Comparison of ENCODE assay signal across 16 cellular contexts in the genomic region with DNA sequence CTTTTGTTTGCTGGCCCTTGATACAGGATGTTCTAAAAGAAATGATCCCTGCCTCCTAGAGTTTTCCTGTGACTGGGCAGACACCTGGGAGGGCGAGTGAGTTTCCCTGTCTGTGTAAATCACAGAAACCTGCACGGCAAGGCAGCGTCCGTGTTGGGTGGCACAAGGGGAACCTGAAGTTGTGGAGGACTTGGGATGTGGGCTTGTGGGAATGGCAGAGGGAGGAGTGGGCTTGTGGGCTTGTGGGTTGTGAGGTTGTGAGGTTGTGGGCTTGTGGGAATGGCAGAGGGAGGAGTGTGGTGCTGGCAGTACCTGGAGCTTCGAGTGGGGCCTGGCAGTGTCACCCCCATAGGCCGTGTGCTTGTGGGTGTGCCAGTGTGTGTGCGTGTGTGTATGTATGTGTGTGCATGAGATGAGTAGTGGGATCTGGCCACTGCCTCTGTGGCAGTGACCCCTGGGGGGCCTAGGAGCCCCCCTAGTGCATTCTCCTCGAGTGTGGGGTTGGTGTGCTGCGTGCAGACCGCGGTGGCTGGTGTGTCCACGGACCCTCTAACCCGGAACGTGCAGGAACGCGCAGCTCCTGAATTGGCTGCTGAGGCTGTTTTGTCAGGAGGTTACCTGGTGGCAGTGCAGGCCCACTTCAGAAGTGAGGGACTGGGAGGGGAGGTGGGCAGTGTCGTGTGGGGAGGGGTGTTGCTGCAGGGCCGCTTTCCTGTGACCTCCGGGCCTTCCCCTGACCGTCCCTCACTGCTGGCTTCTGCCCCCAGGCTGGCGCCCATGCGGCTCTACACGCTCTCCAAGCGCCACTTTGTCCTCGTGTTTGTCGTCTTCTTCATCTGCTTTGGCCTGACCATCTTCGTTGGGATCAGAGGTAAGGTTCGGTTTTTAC. TPM values are rescaled to one million over a fixed set of nuclear protein-coding genes. Genes with fewer than 3 reads are reported as not detected.
DNase-seq lines count a peak whose midpoint lies in the region; ATAC-seq and TF ChIP-seq lines count a peak whose summit lies in the region.
"Had no signal": no experiment of that assay in that cellular context is flagged by ENCODE, and none has a peak within 500 bp of the region (broad histone marks: within the 10 kb centered on the region; RNA-seq: fewer than 3 reads in every experiment).

No MANE protein-coding gene starts in this region.

- H3K9me3 ChIP-seq in BLaER1 treated with 17β-estradiol and CSF1 and Interleukin-3, amounts not matched to agents 10 nM and 100 nM (replicated peaks in 1 of 11): peaks cover 0 to 21% (median 8%) of the 10 kb centered on the region in 11 experiments; a peak in 14 of 22 replicates
- H3K9me3 ChIP-seq: HAP-1 had no signal

- H3K36me3 Mint-ChIP-seq in GM23338 (ENCODE audit: low read depth): peaks cover 23% of the 10 kb centered on the region
- H3K36me3 Mint-ChIP-seq in naive B cell: peaks cover 24% of the 10 kb centered on the region in 2 donors

- H3K9me3 Mint-ChIP-seq in GM23338 (no peaks in the 10 kb centered on the region; the same call in 1 of the 3 replicates), naive B cell (peaks cover 0 to 5% (median 4%) of the 10 kb centered on the region in 7 donors)

- H3K27ac ChIP-seq in BLaER1 treated with 17β-estradiol and CSF1 and Interleukin-3, amounts not matched to agents 10 nM and 100 nM: peak overlapping the region in 9 of 11 experiments; percentile 52 to 76 (median 64); a peak in 16 of 22 replicates
- no peak overlapping the region for H3K27ac ChIP-seq in GM23338 (ENCODE audit: low read depth)
- no peak overlapping the region for H3K27ac ChIP-seq in coronary artery

- no peaks in the 10 kb centered on the region for H3K9me2 ChIP-seq in GM23338 (ENCODE audit: insufficient read depth)

- peaks cover 50 to 61% (median 57%) of the 10 kb centered on the region in 10 experiments for H3K4me1 ChIP-seq in BLaER1 treated with 17β-estradiol and CSF1 and Interleukin-3, amounts not matched to agents 10 nM and 100 nM
- H3K4me1 ChIP-seq in GM23338 (ENCODE audit: insufficient read depth): peaks cover 10% of the 10 kb centered on the region; the same call in 1 of the 2 replicates
- H3K4me1 ChIP-seq: HAP-1 had no signal

- no peaks in the 10 kb centered on the region for H3K27me3 ChIP-seq in BLaER1 treated with 17β-estradiol and CSF1 and Interleukin-3, amounts not matched to agents 10 nM and 100 nM
- H3K27me3 ChIP-seq in GM23338 (ENCODE audit: insufficient read depth): no peaks in the 10 kb centered on the region

- H3K4me1 Mint-ChIP-seq in GM23338 (peaks cover 31% of the 10 kb centered on the region), naive B cell (peaks cover 33 to 38% (median 37%) of the 10 kb centered on the region in 3 donors)

- H3K4me3 Mint-ChIP-seq in GM23338 (no peak overlapping the region), naive B cell (no peak overlapping the region)

- H3F3A ChIP-seq in GM23338 (replicated peaks; ENCODE audit: low read depth): no peaks in the 10 kb centered on the region

- peaks cover 31 to 57% (median 48%) of the 10 kb centered on the region in 11 experiments for H3K36me3 ChIP-seq in BLaER1 treated with 17β-estradiol and CSF1 and Interleukin-3, amounts not matched to agents 10 nM and 100 nM
- H3K36me3 ChIP-seq in GM23338 (ENCODE audit: insufficient read depth): no peaks in the 10 kb centered on the region

- ATAC-seq in GM23338: no peak
- ATAC-seq in naive B cell (ENCODE audit: low read depth in 2 of 2): no peak

- peaks cover 84% of the 10 kb centered on the region for H3K79me2 ChIP-seq in GM23338 (replicated peaks; ENCODE audit: insufficient read depth)

- peaks cover 13 to 87% (median 67%) of the 10 kb centered on the region in 11 experiments; a peak in 19 of 22 replicates for H4K20me1 ChIP-seq in BLaER1 treated with 17β-estradiol and CSF1 and Interleukin-3, amounts not matched to agents 10 nM and 100 nM
- peaks cover 15% of the 10 kb centered on the region; the same call in 1 of the 2 replicates for H4K20me1 ChIP-seq in GM23338 (replicated peaks; ENCODE audit: insufficient read depth)

- H2AFZ ChIP-seq in GM23338: no peak overlapping the region

- peak overlapping the region; percentile 53; the same call in 1 of the 2 replicates for H3K27ac Mint-ChIP-seq in GM23338
- H3K27ac Mint-ChIP-seq in naive B cell: peak overlapping the region in 4 of 6 donors; percentile 69 to 95 (median 78)

- H3K9ac ChIP-seq in BLaER1 treated with 17β-estradiol and CSF1 and Interleukin-3, amounts not matched to agents 10 nM and 100 nM: peak overlapping the region in 10 of 11 experiments; percentile 39 to 62 (median 54); a peak in 14 of 22 replicates

- H3K4me2 ChIP-seq in BLaER1 treated with 17β-estradiol and CSF1 and Interleukin-3, amounts not matched to agents 10 nM and 100 nM: peak overlapping the region; percentile 69 to 91 (median 82)
- no peak overlapping the region for H3K4me2 ChIP-seq in GM23338

- no peak overlapping the region for H3K4me3 ChIP-seq in BLaER1 treated with 17β-estradiol and CSF1 and Interleukin-3, amounts not matched to agents 10 nM and 100 nM
- H3K4me3 ChIP-seq in GM23338: no peak overlapping the region
- no peak overlapping the region for H3K4me3 ChIP-seq in coronary artery
- H3K4me3 ChIP-seq: HAP-1 had no signal

- TF ChIP-seq CTCF in GM23338 (conservative IDR thresholded peaks at IDR 0.05; ENCODE audit: low read depth in 2 of 2): no peak
- TF ChIP-seq CTCF in coronary artery (IDR thresholded peaks at IDR 0.05): no peak

- H3K27me3 Mint-ChIP-seq in GM23338 (ENCODE audit: insufficient read depth, low read depth, poor library complexity): peaks cover 6% of the 10 kb centered on the region
- no peaks in the 10 kb centered on the region for H3K27me3 Mint-ChIP-seq in naive B cell

- DNase-seq in GM23338 (ENCODE audit: low spot score): no peak
- DNase-seq in coronary artery (ENCODE audit: low spot score): peak; percentile 40
- no peak for DNase-seq in naive B cell
- DNase-seq in NCI-H82 treated with DMSO at 0.1 percent for 48 hours (lab: John Stamatoyannopoulos, UW; ENCODE audit: unreplicated experiment): no peak
- DNase-seq in DMS 273 (lab: John Stamatoyannopoulos, UW; ENCODE audit: unreplicated experiment): no peak
- no peak for DNase-seq in EL
- DNase-seq in DMS79 (lab: John Stamatoyannopoulos, UW): no peak
- DNase-seq: activated CD4-positive, alpha-beta T cell treated with anti-CD3 and anti-CD28 coated beads for 4 hours; effector CD4-positive, alpha-beta T cell; foreskin fibroblast; IMR-90; NCI-H1105; NCI-H2171; stimulated activated CD4-positive, alpha-beta T cell treated with anti-CD3 and anti-CD28 coated beads, Interleukin-4, amount 100 ng/mL, for 4 hours had no signal

RNA-seq across cellular contexts. Expression of a gene that starts 13.0 kb away (rescaled TPM):
- 25.2 and 28.2 TPM in 2 replicates for total RNA-seq in GM23338 (2014; rRNA removed; shearing (Covaris generic))
- 11.9 and 12.3 TPM in 2 replicates for polyA plus RNA-seq in GM23338 (2016; fragmentation: Nextera tagmentation; extraction: Ambion mirVana)
- polyA plus RNA-seq in naive B cell (ENCODE audit: low read depth in 6 of 6): 1 to 10 TPM; 1.9 to 2.4 (median 2.3) TPM

Comparison
In these comparisons a context has a peak if more than half of its experiments do, and no peak if none do; other contexts are left out.
1. H3K27ac ChIP-seq: peak in BLaER1 treated with 17β-estradiol and CSF1 and Interleukin-3, amounts not matched to agents 10 nM and 100 nM (9 of 11); none in GM23338 (single experiment) and coronary artery (0 of 2).